Comparison of ENCODE assay signal across 18 cellular contexts in genomic region chr12:55722948-55723347, GRCh38. TPM values are rescaled to one million over a fixed set of nuclear protein-coding genes. Genes with fewer than 3 reads are reported as not detected.
DNase-seq lines count a peak whose midpoint lies in the region; ATAC-seq and TF ChIP-seq lines count a peak whose summit lies in the region.
"Had no signal": no experiment of that assay in that cellular context is flagged by ENCODE, and none has a peak within 500 bp of the region (broad histone marks: within the 10 kb centered on the region; RNA-seq: fewer than 3 reads in every experiment).

No MANE protein-coding gene starts in this region.

- peaks cover 15% of the 10 kb centered on the region for H3K79me2 ChIP-seq in MM.1S (ENCODE audit: low read length)

- H2AFZ ChIP-seq in MM.1S (ENCODE audit: low read length), result no peak overlapping the region

- H3K4me3 Mint-ChIP-seq in Caco-2 (ENCODE audit: unreplicated experiment), result no peak overlapping the region
- no peak overlapping the region for H3K4me3 Mint-ChIP-seq in activated B cell treated with CpG ODN at 0.5 μM for 24 hours
- H3K4me3 Mint-ChIP-seq: stimulated activated naive CD8-positive, alpha-beta T cell treated with anti-CD3 and anti-CD28 coated beads, Interleukin-15, amount 100 ng/mL, for 72 hours had no signal

- H3K27ac Mint-ChIP-seq in Caco-2 (ENCODE audit: unreplicated experiment) (no peak overlapping the region), activated B cell treated with CpG ODN at 0.5 μM for 24 hours (peak overlapping the region; percentile 56)

- H3K4me3 ChIP-seq in Caco-2 (ENCODE audit: low read depth, low read length), result no peak overlapping the region
- H3K4me3 ChIP-seq in skeletal muscle satellite cell (ENCODE audit: low read length), result no peak overlapping the region
- H3K4me3 ChIP-seq in MM.1S (ENCODE audit: low read length), result no peak overlapping the region
- H3K4me3 ChIP-seq: mucosa of descending colon, SK-N-MC had no signal

- TF ChIP-seq CTCF in Caco-2 (IDR thresholded peaks at IDR 0.05; ENCODE audit: insufficient read depth in 1 of 2, low read depth in 1 of 2, low read length in 1 of 2, severe bottlenecking in 1 of 2, unreplicated experiment in 1 of 2) (no peak), activated B cell treated with CpG ODN at 0.5 μM for 24 hours (IDR thresholded peaks at IDR 0.05) (no peak), MM.1S (IDR thresholded peaks at IDR 0.05; ENCODE audit: low read length) (no peak)

- H3K27me3 ChIP-seq in Caco-2 (replicated peaks; ENCODE audit: control insufficient read depth, insufficient read depth, low read length), result no peaks in the 10 kb centered on the region
- H3K27me3 ChIP-seq in skeletal muscle satellite cell (ENCODE audit: control insufficient read depth, insufficient read depth, low read length), result no peaks in the 10 kb centered on the region
- no peaks in the 10 kb centered on the region for H3K27me3 ChIP-seq in MM.1S (replicated peaks; ENCODE audit: insufficient read depth, low read length)

- H3K9ac ChIP-seq in skeletal muscle satellite cell (ENCODE audit: low read depth, low read length) (peak overlapping the region; percentile 27), MM.1S (ENCODE audit: low read length) (no peak overlapping the region)

- H3K4me1 Mint-ChIP-seq in Caco-2 (ENCODE audit: low read depth, unreplicated experiment), result peaks cover 8% of the 10 kb centered on the region
- H3K4me1 Mint-ChIP-seq in activated B cell treated with CpG ODN at 0.5 μM for 24 hours, result peaks cover 29% of the 10 kb centered on the region

- H3F3A ChIP-seq in MM.1S (ENCODE audit: insufficient read depth, low read length), result no peaks in the 10 kb centered on the region

- H3K9me3 Mint-ChIP-seq in Caco-2 (ENCODE audit: unreplicated experiment) (no peaks in the 10 kb centered on the region), activated B cell treated with CpG ODN at 0.5 μM for 24 hours (no peaks in the 10 kb centered on the region)
- H3K9me3 Mint-ChIP-seq: stimulated activated naive CD8-positive, alpha-beta T cell treated with anti-CD3 and anti-CD28 coated beads, Interleukin-15, amount 100 ng/mL, for 72 hours had no signal

- no peaks in the 10 kb centered on the region for H4K20me1 ChIP-seq in MM.1S (ENCODE audit: insufficient read depth, low read length)

- POLR2A ChIA-PET in Caco-2 (lab: Charles Lee) (no interaction called here), activated B cell treated with CpG ODN at 0.5 μM for 24 hours (lab: Charles Lee) (interaction anchor here (1.1 kb wide), 1 partner anchor 17 kb away, joined by 3 read pairs; no protein-coding TSS in a partner anchor)

- H3K9me3 ChIP-seq in Caco-2 (no peaks in the 10 kb centered on the region), skeletal muscle satellite cell (replicated peaks; ENCODE audit: low read length) (no peaks in the 10 kb centered on the region), MM.1S (replicated peaks; ENCODE audit: insufficient read depth, low read length) (no peaks in the 10 kb centered on the region)
- H3K9me3 ChIP-seq: mucosa of descending colon had no signal

- intact Hi-C loops in Caco-2 (cut with micrococcal nuclease; ENCODE audit: unreplicated experiment), result no loop called here
- intact Hi-C loops in activated B cell treated with CpG ODN at 0.5 μM for 24 hours (cut with micrococcal nuclease), result no loop called here

- H3K36me3 Mint-ChIP-seq in Caco-2 (ENCODE audit: insufficient read depth, unreplicated experiment), result peaks cover 55% of the 10 kb centered on the region
- peaks cover 34% of the 10 kb centered on the region for H3K36me3 Mint-ChIP-seq in activated B cell treated with CpG ODN at 0.5 μM for 24 hours (ENCODE audit: low read depth)

- peaks cover 44% of the 10 kb centered on the region for H3K4me1 ChIP-seq in Caco-2
- peaks cover 84% of the 10 kb centered on the region for H3K4me1 ChIP-seq in skeletal muscle satellite cell (ENCODE audit: control insufficient read depth, insufficient read depth, low read length)
- H3K4me1 ChIP-seq in MM.1S (ENCODE audit: low read length), result peaks cover 7% of the 10 kb centered on the region

- CTCF ChIA-PET in Caco-2 (lab: Charles Lee), result interaction anchor here (1.3 kb wide), 1 partner anchor 30 kb away, joined by 3 read pairs; no protein-coding TSS in a partner anchor
- CTCF ChIA-PET in activated B cell treated with CpG ODN at 0.5 μM for 24 hours (lab: Charles Lee), result interaction anchor here (4.2 kb wide), 1 partner anchor 14 kb away, joined by 51 read pairs; no protein-coding TSS in a partner anchor

- ATAC-seq in activated B cell treated with CpG ODN at 0.5 μM for 24 hours (ENCODE audit: low read depth), result no peak
- no peak for ATAC-seq in HG02840 (IDR thresholded peaks at IDR 0.05; ENCODE audit: low FRiP score, unreplicated experiment)
- ATAC-seq: HCT116; mucosa of descending colon; stimulated activated naive CD8-positive, alpha-beta T cell treated with anti-CD3 and anti-CD28 coated beads, Interleukin-15, amount 100 ng/mL, for 72 hours had no signal

- no peaks in the 10 kb centered on the region for H3K9me2 ChIP-seq in MM.1S (replicated peaks; ENCODE audit: insufficient read depth, low read length)

- peak overlapping the region; percentile 98 for H3K4me2 ChIP-seq in skeletal muscle satellite cell (ENCODE audit: low read length)
- H3K4me2 ChIP-seq in MM.1S (ENCODE audit: low read depth, low read length), result no peak overlapping the region

- H3K27ac ChIP-seq in MM.1S (ENCODE audit: low read length), result no peak overlapping the region
- H3K27ac ChIP-seq: SK-N-MC had no signal

- no peak for DNase-seq in Caco-2
- DNase-seq in activated B cell treated with CpG ODN at 0.5 μM for 24 hours, result no peak
- DNase-seq in kidney tubule cell (ENCODE audit: low spot score), result peak; percentile 78
- DNase-seq in MM.1S, result no peak
- DNase-seq in amygdala (lab: John Stamatoyannopoulos, UW), result no peak
- no peak for DNase-seq in cerebellar nuclear complex (lab: John Stamatoyannopoulos, UW)
- DNase-seq: activated CD4-positive, alpha-beta T cell treated with anti-CD3 and anti-CD28 coated beads, Interleukin-2, amount 50 U/mL, for 1 hour; activated naive CD4-positive, alpha-beta T cell treated with anti-CD3 and anti-CD28 coated beads, Interleukin-2, amount 50 U/mL, for 16 hours; hypothalamus; mucosa of descending colon; NCI-H187; NCI-H446 treated with DMSO at 0.1 percent for 48 hours; stimulated activated CD4-positive, alpha-beta T cell treated with anti-CD3 and anti-CD28 coated beads, Interleukin-15, amount 100 ng/mL, for 24 hours; stimulated activated naive CD8-positive, alpha-beta T cell treated with anti-CD3 and anti-CD28 coated beads, Interleukin-15, amount 100 ng/mL, for 72 hours had no signal

- H3K36me3 ChIP-seq in Caco-2 (ENCODE audit: control insufficient read depth, insufficient read depth, low read length), result peaks cover 4% of the 10 kb centered on the region
- H3K36me3 ChIP-seq in skeletal muscle satellite cell (ENCODE audit: insufficient read depth, low read length), result peaks cover 49% of the 10 kb centered on the region
- no peaks in the 10 kb centered on the region for H3K36me3 ChIP-seq in MM.1S (replicated peaks; ENCODE audit: insufficient read depth, low read length)

- no peaks in the 10 kb centered on the region for H3K27me3 Mint-ChIP-seq in Caco-2 (ENCODE audit: insufficient read depth, unreplicated experiment)
- no peaks in the 10 kb centered on the region for H3K27me3 Mint-ChIP-seq in activated B cell treated with CpG ODN at 0.5 μM for 24 hours
- H3K27me3 Mint-ChIP-seq: stimulated activated naive CD8-positive, alpha-beta T cell treated with anti-CD3 and anti-CD28 coated beads, Interleukin-15, amount 100 ng/mL, for 72 hours had no signal

- TSS peak; percentile 4 for BruUV-seq in Caco-2 (replicated peaks; lab: Mats Ljungman, UMichigan)

RNA-seq across cellular contexts. Expression of gene RDH5, which starts 2.8 kb away (rescaled TPM):
- total RNA-seq in Caco-2 (2022) (6.0 and 9.7 TPM in 2 replicates), activated B cell treated with CpG ODN at 0.5 μM for 24 hours (10.3 and 16.5 TPM in 2 replicates)
- 51.0 and 63.1 TPM in 2 replicates for total RNA-seq in skeletal muscle satellite cell (2012; rRNA removed)

RNA-seq across cellular contexts. Expression of gene CD63, which starts 5.9 kb away (rescaled TPM):
- total RNA-seq in Caco-2 (2022) (947 and 983 TPM in 2 replicates), activated B cell treated with CpG ODN at 0.5 μM for 24 hours (104 and 111 TPM in 2 replicates)
- total RNA-seq in skeletal muscle satellite cell (2012; rRNA removed), result 1,390 and 1,764 TPM in 2 replicates

RNA-seq across cellular contexts. Expression of gene BLOC1S1, which starts 7.1 kb away (rescaled TPM):
- total RNA-seq in Caco-2 (2022) (59.4 and 73.7 TPM in 2 replicates), activated B cell treated with CpG ODN at 0.5 μM for 24 hours (91.0 and 104 TPM in 2 replicates)
- total RNA-seq in skeletal muscle satellite cell (2012; rRNA removed), result 36.0 and 65.9 TPM in 2 replicates

RNA-seq across cellular contexts. Expression of gene ITGA7, which starts 15.2 kb away (rescaled TPM):
- total RNA-seq in Caco-2 (2022), result 46.1 and 47.0 TPM in 2 replicates
- total RNA-seq in activated B cell treated with CpG ODN at 0.5 μM for 24 hours, result 1.4 and 2.1 TPM in 2 replicates
- total RNA-seq in skeletal muscle satellite cell (2012; rRNA removed), result 12.4 and 32.1 TPM in 2 replicates

RNA-seq across cellular contexts. Expression of gene GDF11, which starts 20.0 kb away (rescaled TPM):
- 11.0 and 13.3 TPM in 2 replicates for total RNA-seq in Caco-2 (2022)
- total RNA-seq in activated B cell treated with CpG ODN at 0.5 μM for 24 hours, result 5.2 and 6.4 TPM in 2 replicates
- total RNA-seq in skeletal muscle satellite cell (2012; rRNA removed), result 3.3 and 3.7 TPM in 2 replicates
